1 cellular context compared by ENCODE assay signal in the genomic region with DNA sequence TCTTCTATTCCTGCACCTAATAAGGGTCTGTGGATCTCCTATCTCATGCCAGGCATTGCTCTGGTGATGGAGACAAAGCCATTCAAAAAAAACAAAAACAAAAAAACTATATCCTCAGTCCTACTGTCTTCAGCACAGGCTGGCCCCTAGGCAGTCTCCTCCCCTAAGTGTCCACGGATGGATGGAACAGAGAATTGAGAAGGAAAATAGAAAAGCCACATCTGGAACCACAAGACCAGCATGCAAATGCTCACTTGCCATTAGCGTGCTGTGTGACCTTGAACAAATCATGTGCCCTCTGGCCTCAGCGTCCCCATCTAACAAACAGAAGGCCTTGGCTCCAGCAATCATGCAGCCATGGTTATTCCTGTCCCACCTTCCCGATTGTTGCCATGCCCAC.
TF ChIP-seq lines count a peak whose summit lies in the region.

No MANE protein-coding gene starts in this region.

TF ChIP-seq in WTC11, 78 proteins besides CTCF, POLR2A, EP300 and RAD21 (continued from another document):
- TF ChIP-seq, protein P1, sequence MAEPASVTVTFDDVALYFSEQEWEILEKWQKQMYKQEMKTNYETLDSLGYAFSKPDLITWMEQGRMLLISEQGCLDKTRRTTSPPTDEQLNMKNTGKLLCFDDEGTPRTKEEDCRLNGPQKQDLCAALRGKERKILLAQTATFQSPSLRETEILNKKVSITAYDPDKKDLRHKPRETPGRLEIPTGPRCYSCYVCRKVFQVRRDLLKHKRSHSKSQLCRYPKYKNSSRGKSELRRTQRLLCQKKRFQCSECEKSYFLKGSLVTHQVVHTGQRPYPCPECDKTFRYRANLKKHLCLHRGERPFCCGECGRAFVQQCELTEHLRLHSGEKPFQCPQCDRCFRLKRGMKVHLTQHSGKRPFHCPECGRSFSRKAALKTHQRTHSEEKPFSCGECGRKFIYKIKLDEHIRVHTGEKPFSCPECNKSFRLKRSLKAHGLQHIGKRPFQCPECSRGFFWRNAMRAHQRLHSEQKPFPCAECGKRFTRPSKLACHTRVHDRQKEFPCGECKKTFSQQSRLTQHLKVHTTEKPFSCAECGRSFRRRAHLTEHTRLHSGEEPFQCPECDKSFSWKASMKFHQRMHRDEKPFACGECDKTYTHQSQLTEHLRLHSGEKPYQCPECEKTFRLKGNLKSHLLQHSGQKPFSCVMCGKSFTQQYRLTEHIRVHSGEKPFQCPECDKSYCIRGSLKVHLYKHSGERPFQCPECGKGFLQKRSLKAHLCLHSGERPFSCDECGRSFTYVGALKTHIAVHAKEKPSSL (CRISPR knock-in tag; conservative IDR thresholded peaks at IDR 0.05): no peak
